ENCODE assay signal across 16 cellular contexts in genomic region chr4:152399246-152399645, GRCh38.
DNase-seq lines count a peak whose midpoint lies in the region; ATAC-seq and FAIRE-seq lines count a peak whose summit lies in the region.
"Had no signal": no experiment of that assay in that cellular context is flagged by ENCODE, and none has a peak within 500 bp of the region (broad histone marks: within the 10 kb centered on the region; RNA-seq: fewer than 3 reads in every experiment).

No MANE protein-coding gene starts in this region.

- H3K27me3 ChIP-seq in aorta (ENCODE audit: control insufficient read depth in 1 of 2, insufficient read depth in 2 of 2, low read length in 1 of 2): no peaks in the 10 kb centered on the region

- peak; percentile 63 for ATAC-seq in activated CD4-positive, alpha-beta T cell treated with anti-CD3 and anti-CD28 coated beads for 36 hours
- ATAC-seq in HG03432 (IDR thresholded peaks at IDR 0.05; ENCODE audit: unreplicated experiment) (peak; percentile 69), T-cell (replicated peaks in 1 of 4) (peak in 3 of 4 experiments; percentile 65 to 77 (median 70)), aorta (ENCODE audit: low FRiP score) (no peak)
- ATAC-seq in stimulated activated naive B cell treated with anti-CD40 and anti-IgM and Interleukin-4, amounts not matched to agents 10 μg/mL and 1 μg/mL and 100 μg/mL, for 72 hours (replicated peaks): peak; percentile 83 to 92
- ATAC-seq: mucosa of descending colon had no signal

- H3K36me3 ChIP-seq in aorta (ENCODE audit: control insufficient read depth in 1 of 2, insufficient read depth in 2 of 2, low read length in 1 of 2): no peaks in the 10 kb centered on the region

- intact Hi-C loops in activated CD4-positive, alpha-beta T cell treated with anti-CD3 and anti-CD28 coated beads for 36 hours (cut with DNase I, micrococcal nuclease): loop anchor here in 1 of 2 experiments (5.0 kb wide), 1 partner anchor 1037 kb away; no protein-coding TSS in a partner anchor
- intact Hi-C loops in aorta (cut with DNase I): no loop called here

- H3K4me3 ChIP-seq in aorta (ENCODE audit: low read length in 2 of 2): no peak overlapping the region
- H3K4me3 ChIP-seq: coronary artery, mucosa of descending colon had no signal

- DNase-seq in activated CD4-positive, alpha-beta T cell treated with anti-CD3 and anti-CD28 coated beads for 36 hours: no peak
- no peak for DNase-seq in activated CD4-positive, alpha-beta T cell treated with anti-CD3 and anti-CD28 coated beads for 48 hours
- DNase-seq in T-cell (no peak), RCC 7860 (ENCODE audit: low spot score) (no peak), aorta (no peak), DMS 273 treated with DMSO at 0.1 percent for 48 hours (lab: John Stamatoyannopoulos, UW) (no peak)
- no peak for DNase-seq in stimulated activated naive B cell treated with anti-CD40 and anti-IgM and Interleukin-4, amounts not matched to agents 10 μg/mL and 1 μg/mL and 100 μg/mL, for 72 hours
- DNase-seq: glutamatergic neuron; H7; mucosa of descending colon; stimulated activated CD8-positive, alpha-beta memory T cell treated with anti-CD3 and anti-CD28 coated beads, Interleukin-4, amount 100 ng/mL, for 48 hours had no signal

- CTCF ChIA-PET in activated CD4-positive, alpha-beta T cell treated with anti-CD3 and anti-CD28 coated beads for 36 hours (lab: Charles Lee): interaction anchor here (1.2 kb wide), 1 partner anchor 15 kb away, joined by 3 read pairs; no protein-coding TSS in a partner anchor
- CTCF ChIA-PET in T-cell (lab: Charles Lee): interaction anchor here in 1 of 2 donors (0.6 kb wide), 2 partner anchors 504 to 823 kb away, joined by 3 read pairs; no protein-coding TSS in a partner anchor

- no peaks in the 10 kb centered on the region for H3K27me3 Mint-ChIP-seq in activated CD4-positive, alpha-beta T cell treated with anti-CD3 and anti-CD28 coated beads for 36 hours
- no peaks in the 10 kb centered on the region for H3K27me3 Mint-ChIP-seq in T-cell
- no peaks in the 10 kb centered on the region for H3K27me3 Mint-ChIP-seq in stimulated activated naive B cell treated with anti-CD40 and anti-IgM and Interleukin-4, amounts not matched to agents 10 μg/mL and 1 μg/mL and 100 μg/mL, for 72 hours
- H3K27me3 Mint-ChIP-seq: IgD-negative memory B cell had no signal

- peaks cover 20% of the 10 kb centered on the region for H3K36me3 Mint-ChIP-seq in activated CD4-positive, alpha-beta T cell treated with anti-CD3 and anti-CD28 coated beads for 36 hours (ENCODE audit: low read depth)
- H3K36me3 Mint-ChIP-seq in T-cell: peaks cover 48% of the 10 kb centered on the region
- H3K36me3 Mint-ChIP-seq in stimulated activated naive B cell treated with anti-CD40 and anti-IgM and Interleukin-4, amounts not matched to agents 10 μg/mL and 1 μg/mL and 100 μg/mL, for 72 hours: peaks cover 27 to 57% of the 10 kb centered on the region in 2 donors
- H3K36me3 Mint-ChIP-seq: IgD-negative memory B cell had no signal

- no peaks in the 10 kb centered on the region for H3K9me3 ChIP-seq in aorta (ENCODE audit: control insufficient read depth, low read length)
- H3K9me3 ChIP-seq: mucosa of descending colon had no signal

- H3K4me1 ChIP-seq in aorta (ENCODE audit: control insufficient read depth in 1 of 2, insufficient read depth in 2 of 2, low read length in 2 of 2): peaks cover 0 to 1% of the 10 kb centered on the region in 2 donors

- H3K9me3 Mint-ChIP-seq in activated CD4-positive, alpha-beta T cell treated with anti-CD3 and anti-CD28 coated beads for 36 hours (ENCODE audit: low read depth): no peaks in the 10 kb centered on the region
- H3K9me3 Mint-ChIP-seq in T-cell: no peaks in the 10 kb centered on the region
- no peaks in the 10 kb centered on the region for H3K9me3 Mint-ChIP-seq in stimulated activated naive B cell treated with anti-CD40 and anti-IgM and Interleukin-4, amounts not matched to agents 10 μg/mL and 1 μg/mL and 100 μg/mL, for 72 hours
- H3K9me3 Mint-ChIP-seq: IgD-negative memory B cell had no signal

- no peak overlapping the region for H3K4me3 Mint-ChIP-seq in activated CD4-positive, alpha-beta T cell treated with anti-CD3 and anti-CD28 coated beads for 36 hours
- H3K4me3 Mint-ChIP-seq in T-cell: no peak overlapping the region
- H3K4me3 Mint-ChIP-seq in stimulated activated naive B cell treated with anti-CD40 and anti-IgM and Interleukin-4, amounts not matched to agents 10 μg/mL and 1 μg/mL and 100 μg/mL, for 72 hours: no peak overlapping the region

- H3K27ac Mint-ChIP-seq in activated CD4-positive, alpha-beta T cell treated with anti-CD3 and anti-CD28 coated beads for 36 hours: no peak overlapping the region
- H3K27ac Mint-ChIP-seq in T-cell: no peak overlapping the region
- H3K27ac Mint-ChIP-seq in stimulated activated naive B cell treated with anti-CD40 and anti-IgM and Interleukin-4, amounts not matched to agents 10 μg/mL and 1 μg/mL and 100 μg/mL, for 72 hours: peak overlapping the region; percentile 25

- H3K4me1 Mint-ChIP-seq in activated CD4-positive, alpha-beta T cell treated with anti-CD3 and anti-CD28 coated beads for 36 hours: peaks cover 32% of the 10 kb centered on the region
- H3K4me1 Mint-ChIP-seq in T-cell: peaks cover 21 to 47% (median 41%) of the 10 kb centered on the region in 3 donors
- peaks cover 28 to 64% of the 10 kb centered on the region in 2 donors for H3K4me1 Mint-ChIP-seq in stimulated activated naive B cell treated with anti-CD40 and anti-IgM and Interleukin-4, amounts not matched to agents 10 μg/mL and 1 μg/mL and 100 μg/mL, for 72 hours

- POLR2A ChIA-PET in activated CD4-positive, alpha-beta T cell treated with anti-CD3 and anti-CD28 coated beads for 36 hours (lab: Charles Lee): no interaction called here
- POLR2A ChIA-PET in T-cell (lab: Charles Lee): no interaction called here

- H3K27ac ChIP-seq in aorta (ENCODE audit: low read depth in 1 of 2, low read length in 2 of 2): no peak overlapping the region
- H3K27ac ChIP-seq: 22Rv1, coronary artery had no signal

- FAIRE-seq in RCC 7860 (lab: Jason Lieb, UNC): no peak
- FAIRE-seq: G401.6 had no signal
